11 cellular contexts compared by ENCODE assay signal in the genomic region with DNA sequence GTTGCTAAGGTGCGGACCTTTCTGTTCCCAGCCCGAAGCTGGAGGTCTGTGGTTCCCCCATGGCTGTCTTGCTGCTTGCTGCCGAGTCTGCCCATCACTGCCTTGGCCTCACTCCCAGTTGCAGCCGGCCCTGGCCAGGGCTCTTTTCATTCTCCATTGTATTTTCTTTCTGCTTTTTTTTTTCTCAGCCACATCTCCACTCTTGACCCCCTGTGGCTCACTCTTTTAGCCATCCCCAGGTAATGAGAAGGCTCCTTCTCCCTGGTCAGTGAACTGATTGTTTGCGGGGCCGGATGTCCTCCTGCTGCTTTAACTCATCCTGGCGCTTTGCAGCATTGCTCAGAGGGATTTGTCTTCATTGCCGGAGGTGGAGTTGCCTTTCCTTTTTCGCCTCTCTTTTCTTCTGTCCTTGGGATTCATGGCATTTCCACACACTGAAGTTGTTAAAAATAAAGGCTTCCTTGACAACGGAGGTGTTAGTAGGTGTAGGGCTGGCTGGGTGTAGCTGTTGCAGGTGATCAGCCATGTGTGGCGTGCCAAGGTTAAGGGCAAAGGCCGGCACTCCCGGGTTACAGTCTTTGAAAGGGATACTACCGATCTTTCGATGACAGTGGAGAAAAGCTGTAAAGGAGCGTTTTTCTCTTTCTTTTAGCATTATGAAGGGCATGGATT. TPM values are rescaled to one million over a fixed set of nuclear protein-coding genes. Genes with fewer than 3 reads are reported as not detected.
A peak's percentile ranks its signal among the peaks of the same experiment; 100 is the strongest.
DNase-seq lines count a peak whose midpoint lies in the region; ATAC-seq and TF ChIP-seq lines count a peak whose summit lies in the region.
"Had no signal": no experiment of that assay in that cellular context is flagged by ENCODE, and none has a peak within 500 bp of the region (broad histone marks: within the 10 kb centered on the region; RNA-seq: fewer than 3 reads in every experiment).

No MANE protein-coding gene starts in this region.

- H3K36me3 ChIP-seq in mucosa of rectum (ENCODE audit: control insufficient read depth in 2 of 2, insufficient read depth in 2 of 2, low read length in 2 of 2): no peaks in the 10 kb centered on the region
- no peaks in the 10 kb centered on the region for H3K36me3 ChIP-seq in testis (ENCODE audit: low read depth, missing control alignments)

- WGBS in testis, 2 donors: 49 to 51% methylated on average over 16 of the region's 16 CpGs

- H3K9me3 ChIP-seq in mucosa of rectum (ENCODE audit: control insufficient read depth in 2 of 2, low read length in 2 of 2): no peaks in the 10 kb centered on the region
- no peaks in the 10 kb centered on the region for H3K9me3 ChIP-seq in testis
- H3K9me3 ChIP-seq: A549 had no signal

- DNase-seq in NCI-H748 (lab: John Stamatoyannopoulos, UW; ENCODE audit: unreplicated experiment) (peak; percentile 11), NCI-H748 treated with DMSO at 0.1 percent for 48 hours (lab: John Stamatoyannopoulos, UW) (no peak), globus pallidus (ENCODE audit: low spot score) (peak; percentile 84), testis (peak; percentile 20)
- DNase-seq: activated naive CD8-positive, alpha-beta T cell treated with anti-CD3 and anti-CD28 coated beads, Interleukin-2, amount 50 U/mL, for 24 hours; NCI-H226 had no signal

- intact Hi-C loops in testis (cut with DNase I; ENCODE audit: low total_unique reads): no loop called here

- no peak for TF ChIP-seq CTCF in testis (IDR thresholded peaks at IDR 0.05)

- H3K4me1 ChIP-seq in mucosa of rectum (ENCODE audit: control insufficient read depth in 2 of 2, insufficient read depth in 2 of 2, low read length in 2 of 2) (peaks cover 12 to 32% of the 10 kb centered on the region in 2 donors), testis (no peaks in the 10 kb centered on the region)

- H3K27me3 ChIP-seq in mucosa of rectum (ENCODE audit: control insufficient read depth in 2 of 2, insufficient read depth in 2 of 2, low read length in 2 of 2): no peaks in the 10 kb centered on the region
- no peaks in the 10 kb centered on the region for H3K27me3 ChIP-seq in testis

- H3K27ac ChIP-seq in mucosa of rectum (ENCODE audit: low read depth in 2 of 2, low read length in 2 of 2) (peak overlapping the region; percentile 80 to 83), testis (no peak overlapping the region)

- H3K4me3 ChIP-seq in mucosa of rectum (ENCODE audit: low read length in 2 of 2) (peak overlapping the region; percentile 53 to 55), testis (no peak overlapping the region)
- H3K4me3 ChIP-seq: A549 had no signal

- no peak for TF ChIP-seq POLR2A in testis (IDR thresholded peaks at IDR 0.05)

- peak overlapping the region; percentile 50 to 61 for H3K9ac ChIP-seq in mucosa of rectum (ENCODE audit: low read depth in 1 of 2, low read length in 2 of 2)

- ATAC-seq in GM19452 (IDR thresholded peaks at IDR 0.05; ENCODE audit: unreplicated experiment): no peak
- no peak for ATAC-seq in GM21390 (IDR thresholded peaks at IDR 0.05; ENCODE audit: unreplicated experiment)
- no peak for ATAC-seq in GM19023 (IDR thresholded peaks at IDR 0.05; ENCODE audit: unreplicated experiment)
- ATAC-seq: A549; activated naive CD8-positive, alpha-beta T cell treated with anti-CD3 and anti-CD28 coated beads, Interleukin-2, amount 50 U/mL, for 24 hours had no signal

RNA-seq across cellular contexts. Expression of gene MAP2K6, which starts 34.1 kb away (rescaled TPM):
- total RNA-seq in testis: 1 to 10 TPM; 2.6 to 2.8 TPM
- polyA plus RNA-seq in testis (ENCODE audit: insufficient read depth, low read depth, low replicate concordance): 2.7 TPM

Comparison
In these comparisons a context has a peak if more than half of its experiments do, and no peak if none do; other contexts are left out.
1. H3K27ac ChIP-seq: peak in mucosa of rectum (2 of 2); none in testis (0 of 2).
2. H3K4me3 ChIP-seq: peak in mucosa of rectum (2 of 2); none in testis (0 of 2).